ENCODE assay signal across 1 cellular context in genomic region chr15:29410342-29410741, GRCh38.
TF ChIP-seq lines count a peak whose summit lies in the region.

No MANE protein-coding gene starts in this region.

TF ChIP-seq in GM23338, 12 proteins besides CTCF, POLR2A, EP300 and RAD21 (continued from another document):
- TF ChIP-seq REST (IDR thresholded peaks at IDR 0.05; ENCODE audit: unreplicated experiment) (no peak), POLR2AphosphoS5 (IDR thresholded peaks at IDR 0.05; ENCODE audit: low read depth) (no peak), ETS1 (IDR thresholded peaks at IDR 0.05) (no peak)
